Comparison of ENCODE assay signal across 8 cellular contexts in genomic region chr16:89873109-89873821, GRCh38. TPM values are rescaled to one million over a fixed set of nuclear protein-coding genes. Genes with fewer than 3 reads are reported as not detected.
DNase-seq lines count a peak whose midpoint lies in the region; ATAC-seq and TF ChIP-seq lines count a peak whose summit lies in the region.

TCF25 (plus strand) TSS chr16:89873592; CDS start chr16:89873668, 76 bp downstream.

- H3K27ac Mint-ChIP-seq in activated naive CD4-positive, alpha-beta T cell treated with anti-CD3 and anti-CD28 coated beads, Interleukin-2, amount 50 U/mL, for 72 hours = peak within 1 kb of the TSS; percentile 95 to 97

- peaks cover 16% of the 10 kb centered on the region for H3K4me1 ChIP-seq in osteoblast (ENCODE audit: insufficient read depth, low read length)

- H3K9me3 ChIP-seq in osteoblast (ENCODE audit: low read depth, low read length) = no peaks in the 10 kb centered on the region

- H3K36me3 ChIP-seq in osteoblast (ENCODE audit: insufficient read depth, low read length) = peaks cover 29% of the 10 kb centered on the region

- peak within 1 kb of the TSS; percentile 99 for H3K27ac ChIP-seq in osteoblast (ENCODE audit: low read depth, low read length)
- H3K27ac ChIP-seq in temporal lobe (ENCODE audit: low read depth, low read length) = peak within 1 kb of the TSS; percentile 99

- H3K79me2 ChIP-seq in osteoblast (ENCODE audit: insufficient read depth, low read length) = peaks cover 48% of the 10 kb centered on the region

- peaks cover 29% of the 10 kb centered on the region for H4K20me1 ChIP-seq in osteoblast (ENCODE audit: insufficient read depth, low read length)

- DNase-seq in GF-D8 (lab: John Stamatoyannopoulos, UW) (peak; percentile 66), HEK293T (ENCODE audit: extremely low spot score) (peak; percentile 97), NAMALWA (ENCODE audit: low spot score) (peak; percentile 92), SKM-1 treated with dmso at 0.1 percent for 144 hours (lab: John Stamatoyannopoulos, UW; ENCODE audit: unreplicated experiment) (peak; percentile 72), glomerular visceral epithelial cell (ENCODE audit: extremely low spot score) (peak; percentile 87), osteoblast (ENCODE audit: insufficient read length, low spot score, missing footprints) (peak; percentile 97)
- peak; percentile 82 to 91 for DNase-seq in activated naive CD4-positive, alpha-beta T cell treated with anti-CD3 and anti-CD28 coated beads, Interleukin-2, amount 50 U/mL, for 72 hours (ENCODE audit: low spot score in 2 of 2)

- H3K9me3 Mint-ChIP-seq in activated naive CD4-positive, alpha-beta T cell treated with anti-CD3 and anti-CD28 coated beads, Interleukin-2, amount 50 U/mL, for 72 hours = no peaks in the 10 kb centered on the region

- CTCF ChIA-PET in HEK293T (lab: Yijun Ruan, JAX) = interaction anchor here (0.6 to 1.6 kb wide), 2 partner anchors 25 to 46 kb away, joined by 3 to 6 read pairs; partner anchors contain the start of gene MC1R

- peak within 1 kb of the TSS; percentile 80 for H2AFZ ChIP-seq in osteoblast (ENCODE audit: low read length)

- TF ChIP-seq CTCF in osteoblast (IDR thresholded peaks at IDR 0.05; ENCODE audit: extremely low read depth, low read depth, low read length) = no peak

- H3K27me3 ChIP-seq in osteoblast (ENCODE audit: insufficient read depth, low read length) = no peaks in the 10 kb centered on the region

- POLR2A ChIA-PET in HEK293T (lab: Yijun Ruan, JAX) = interaction anchor here (0.6 to 4.2 kb wide), 38 partner anchors 9 to 173 kb away, joined by 3 to 34 read pairs (median 4); partner anchors contain the start of genes FANCA, MC1R and TUBB3

- peak within 1 kb of the TSS; percentile 88 for H3K4me2 ChIP-seq in osteoblast (ENCODE audit: insufficient read depth, low read length)

- ATAC-seq in activated naive CD4-positive, alpha-beta T cell treated with anti-CD3 and anti-CD28 coated beads, Interleukin-2, amount 50 U/mL, for 72 hours = peak; percentile 60 to 71

- H3K4me3 ChIP-seq in osteoblast (ENCODE audit: insufficient read depth, low read length) = peak within 1 kb of the TSS; percentile 98

- peaks cover 13 to 15% of the 10 kb centered on the region in 2 donors for H3K36me3 Mint-ChIP-seq in activated naive CD4-positive, alpha-beta T cell treated with anti-CD3 and anti-CD28 coated beads, Interleukin-2, amount 50 U/mL, for 72 hours

TF ChIP-seq in HEK293T, 16 proteins besides CTCF, POLR2A, EP300 and RAD21:
- TF ChIP-seq, protein P1, sequence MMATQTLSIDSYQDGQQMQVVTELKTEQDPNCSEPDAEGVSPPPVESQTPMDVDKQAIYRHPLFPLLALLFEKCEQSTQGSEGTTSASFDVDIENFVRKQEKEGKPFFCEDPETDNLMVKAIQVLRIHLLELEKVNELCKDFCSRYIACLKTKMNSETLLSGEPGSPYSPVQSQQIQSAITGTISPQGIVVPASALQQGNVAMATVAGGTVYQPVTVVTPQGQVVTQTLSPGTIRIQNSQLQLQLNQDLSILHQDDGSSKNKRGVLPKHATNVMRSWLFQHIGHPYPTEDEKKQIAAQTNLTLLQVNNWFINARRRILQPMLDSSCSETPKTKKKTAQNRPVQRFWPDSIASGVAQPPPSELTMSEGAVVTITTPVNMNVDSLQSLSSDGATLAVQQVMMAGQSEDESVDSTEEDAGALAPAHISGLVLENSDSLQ (IDR thresholded peaks at IDR 0.05) = peak; percentile 87; the same call in 1 of the 2 replicates
- TF ChIP-seq ELF4 (IDR thresholded peaks at IDR 0.05) = no peak
- no peak for TF ChIP-seq SP1 (IDR thresholded peaks at IDR 0.05)
- no peak for TF ChIP-seq FOXA1 (IDR thresholded peaks at IDR 0.05)
- no peak for TF ChIP-seq FOXM1 (IDR thresholded peaks at IDR 0.05; ENCODE audit: borderline replicate concordance)
- TF ChIP-seq L3MBTL2 (conservative IDR thresholded peaks at IDR 0.05) = peak; percentile 93
TF ChIP-seq in HEK293T: peak in this region for 2.

RNA-seq across cellular contexts. Expression of gene TCF25, which starts in this region (rescaled TPM):
- 100 to 1,000 TPM; 167 to 235 TPM for total RNA-seq in activated naive CD4-positive, alpha-beta T cell treated with anti-CD3 and anti-CD28 coated beads, Interleukin-2, amount 50 U/mL, for 72 hours
- total RNA-seq in osteoblast = 225 and 230 TPM in 2 replicates
- 114 TPM for total RNA-seq in temporal lobe

Comparison
In these comparisons a context has a peak if more than half of its experiments do, and no peak if none do; other contexts are left out.
1. Peak in every context shown above with its lines: DNase-seq, ATAC-seq, H3K4me3 ChIP-seq and H3K27ac ChIP-seq.